13 cellular contexts compared by ENCODE assay signal in genomic region chr1:21926814-21927530, GRCh38. TPM values are rescaled to one million over a fixed set of nuclear protein-coding genes. Genes with fewer than 3 reads are reported as not detected.
DNase-seq lines count a peak whose midpoint lies in the region; ATAC-seq and TF ChIP-seq lines count a peak whose summit lies in the region.
"Had no signal": no experiment of that assay in that cellular context is flagged by ENCODE, and none has a peak within 500 bp of the region (broad histone marks: within the 10 kb centered on the region; RNA-seq: fewer than 3 reads in every experiment).

No MANE protein-coding gene starts in this region.

- peak overlapping the region; percentile 59 for H4K8ac ChIP-seq in mesenchymal stem cell (ENCODE audit: low read length)

- peak overlapping the region in 1 of 2 experiments; percentile 64 for H3K4ac ChIP-seq in mesenchymal stem cell (ENCODE audit: low read depth in 1 of 2, low read length in 2 of 2)

- H3K4me3 Mint-ChIP-seq in stimulated activated effector memory CD8-positive, alpha-beta T cell treated with anti-CD3 and anti-CD28 coated beads, Interleukin-12 subunit alpha, Interleukin-12 subunit beta, amount 100 ng/mL, for 72 hours: no peak overlapping the region
- H3K4me3 Mint-ChIP-seq in activated T-helper 1 cell treated with anti-CD3 and anti-CD28 coated beads, Interleukin-12 subunit alpha, Interleukin-12 subunit beta, Interleukin-2, Interleukin-4 antibody, amounts not matched to agents 30 ng/mL and 10 ng/mL and 1 ng/mL, durations not matched to agents 14 hours and 24 hours and 36 hours: no peak overlapping the region
- H3K4me3 Mint-ChIP-seq: CD4-positive, alpha-beta memory T cell had no signal

- H2AFZ ChIP-seq in mesenchymal stem cell (ENCODE audit: low read depth, low read length): no peak overlapping the region

- H3K9ac ChIP-seq in mesenchymal stem cell (ENCODE audit: low read length): peak overlapping the region; percentile 85

- DNase-seq in ELR (ENCODE audit: low read depth) (peak; percentile 38), coronary artery (ENCODE audit: low spot score) (peak; percentile 90), mesenchymal stem cell (no peak)
- no peak for DNase-seq in stimulated activated effector memory CD8-positive, alpha-beta T cell treated with anti-CD3 and anti-CD28 coated beads, Interleukin-12 subunit alpha, Interleukin-12 subunit beta, amount 100 ng/mL, for 72 hours (ENCODE audit: low spot score in 2 of 2)
- no peak for DNase-seq in stimulated activated CD4-positive, alpha-beta T cell treated with anti-CD3 and anti-CD28 coated beads, Interleukin-4, amount 100 ng/mL, for 1 hour
- DNase-seq in activated T-helper 1 cell treated with anti-CD3 and anti-CD28 coated beads, Interleukin-12 subunit alpha, Interleukin-12 subunit beta, Interleukin-2, Interleukin-4 antibody, amounts not matched to agents 30 ng/mL and 10 ng/mL and 1 ng/mL, durations not matched to agents 14 hours and 24 hours and 36 hours (ENCODE audit: low spot score): no peak
- DNase-seq: activated effector memory CD4-positive, alpha-beta T cell treated with anti-CD3 and anti-CD28 coated beads, Interleukin-2, amount 50 U/mL, for 16 hours; CD4-positive, alpha-beta memory T cell; NCI-H1436 treated with DMSO at 0.1 percent for 48 hours; stimulated activated CD4-positive, alpha-beta T cell treated with anti-CD3 and anti-CD28 coated beads, Interleukin-1b, Interleukin-23, amount 100 ng/mL, for 48 hours had no signal

- no peak for TF ChIP-seq CTCF in coronary artery (IDR thresholded peaks at IDR 0.05)

- H3K14ac ChIP-seq in mesenchymal stem cell (ENCODE audit: low read length in 2 of 2): no peak overlapping the region

- H2AK5ac ChIP-seq in mesenchymal stem cell (ENCODE audit: low read length, severe bottlenecking): peak overlapping the region; percentile 49

- H3K9me3 Mint-ChIP-seq in stimulated activated effector memory CD8-positive, alpha-beta T cell treated with anti-CD3 and anti-CD28 coated beads, Interleukin-12 subunit alpha, Interleukin-12 subunit beta, amount 100 ng/mL, for 72 hours: no peaks in the 10 kb centered on the region
- no peaks in the 10 kb centered on the region for H3K9me3 Mint-ChIP-seq in activated T-helper 1 cell treated with anti-CD3 and anti-CD28 coated beads, Interleukin-12 subunit alpha, Interleukin-12 subunit beta, Interleukin-2, Interleukin-4 antibody, amounts not matched to agents 30 ng/mL and 10 ng/mL and 1 ng/mL, durations not matched to agents 14 hours and 24 hours and 36 hours

- H3K36me3 Mint-ChIP-seq in stimulated activated effector memory CD8-positive, alpha-beta T cell treated with anti-CD3 and anti-CD28 coated beads, Interleukin-12 subunit alpha, Interleukin-12 subunit beta, amount 100 ng/mL, for 72 hours: no peaks in the 10 kb centered on the region
- no peaks in the 10 kb centered on the region for H3K36me3 Mint-ChIP-seq in activated T-helper 1 cell treated with anti-CD3 and anti-CD28 coated beads, Interleukin-12 subunit alpha, Interleukin-12 subunit beta, Interleukin-2, Interleukin-4 antibody, amounts not matched to agents 30 ng/mL and 10 ng/mL and 1 ng/mL, durations not matched to agents 14 hours and 24 hours and 36 hours (ENCODE audit: low read depth)
- H3K36me3 Mint-ChIP-seq: CD4-positive, alpha-beta memory T cell had no signal

- H2BK12ac ChIP-seq in mesenchymal stem cell (ENCODE audit: low read length in 2 of 2): peak overlapping the region in 1 of 2 experiments; percentile 18

- H3K4me1 Mint-ChIP-seq in stimulated activated effector memory CD8-positive, alpha-beta T cell treated with anti-CD3 and anti-CD28 coated beads, Interleukin-12 subunit alpha, Interleukin-12 subunit beta, amount 100 ng/mL, for 72 hours: no peaks in the 10 kb centered on the region
- no peaks in the 10 kb centered on the region for H3K4me1 Mint-ChIP-seq in activated T-helper 1 cell treated with anti-CD3 and anti-CD28 coated beads, Interleukin-12 subunit alpha, Interleukin-12 subunit beta, Interleukin-2, Interleukin-4 antibody, amounts not matched to agents 30 ng/mL and 10 ng/mL and 1 ng/mL, durations not matched to agents 14 hours and 24 hours and 36 hours (ENCODE audit: low read depth)

- peaks cover 70% of the 10 kb centered on the region for H3K4me1 ChIP-seq in mesenchymal stem cell (ENCODE audit: control insufficient read depth, insufficient read depth, low read depth, low read length)

- H3K23ac ChIP-seq in mesenchymal stem cell (ENCODE audit: low read length in 2 of 2): no peak overlapping the region

- peak overlapping the region; percentile 69 for H2BK120ac ChIP-seq in mesenchymal stem cell (ENCODE audit: low read depth, low read length)

- H2BK15ac ChIP-seq in mesenchymal stem cell (ENCODE audit: low read depth, poor library complexity, severe bottlenecking): peak overlapping the region; percentile 60

- 70% methylated on average over 7 of the region's 11 CpGs for WGBS in mesenchymal stem cell

- no peaks in the 10 kb centered on the region for H3K27me3 Mint-ChIP-seq in activated T-helper 1 cell treated with anti-CD3 and anti-CD28 coated beads, Interleukin-12 subunit alpha, Interleukin-12 subunit beta, Interleukin-2, Interleukin-4 antibody, amounts not matched to agents 30 ng/mL and 10 ng/mL and 1 ng/mL, durations not matched to agents 14 hours and 24 hours and 36 hours (ENCODE audit: insufficient read depth)
- H3K27me3 Mint-ChIP-seq: CD4-positive, alpha-beta memory T cell had no signal

- peak; percentile 19 for ATAC-seq in stimulated activated effector memory CD8-positive, alpha-beta T cell treated with anti-CD3 and anti-CD28 coated beads, Interleukin-12 subunit alpha, Interleukin-12 subunit beta, amount 100 ng/mL, for 72 hours
- no peak for ATAC-seq in GM19035 (IDR thresholded peaks at IDR 0.05; ENCODE audit: unreplicated experiment)
- ATAC-seq in GM19452 (IDR thresholded peaks at IDR 0.05; ENCODE audit: unreplicated experiment): no peak

- H3K36me3 ChIP-seq in mesenchymal stem cell (ENCODE audit: control insufficient read depth in 1 of 2, insufficient read depth in 2 of 2, low read depth in 1 of 2, low read length in 2 of 2): peaks cover 5 to 34% of the 10 kb centered on the region in 2 experiments

- H3K9me3 ChIP-seq in mesenchymal stem cell (ENCODE audit: control insufficient read depth, low read length): no peaks in the 10 kb centered on the region

- intact Hi-C loops in activated T-helper 1 cell treated with anti-CD3 and anti-CD28 coated beads, Interleukin-12 subunit alpha, Interleukin-12 subunit beta, Interleukin-2, Interleukin-4 antibody, amounts not matched to agents 30 ng/mL and 10 ng/mL and 1 ng/mL, durations not matched to agents 14 hours and 24 hours and 36 hours (cut with micrococcal nuclease): no loop called here

- H3K27ac Mint-ChIP-seq in stimulated activated effector memory CD8-positive, alpha-beta T cell treated with anti-CD3 and anti-CD28 coated beads, Interleukin-12 subunit alpha, Interleukin-12 subunit beta, amount 100 ng/mL, for 72 hours: no peak overlapping the region
- no peak overlapping the region for H3K27ac Mint-ChIP-seq in activated T-helper 1 cell treated with anti-CD3 and anti-CD28 coated beads, Interleukin-12 subunit alpha, Interleukin-12 subunit beta, Interleukin-2, Interleukin-4 antibody, amounts not matched to agents 30 ng/mL and 10 ng/mL and 1 ng/mL, durations not matched to agents 14 hours and 24 hours and 36 hours
- H3K27ac Mint-ChIP-seq: CD4-positive, alpha-beta memory T cell had no signal

- H3K27me3 ChIP-seq in mesenchymal stem cell (ENCODE audit: control insufficient read depth in 1 of 2, insufficient read depth in 1 of 2, low read length in 2 of 2): no peaks in the 10 kb centered on the region

- H2BK5ac ChIP-seq in mesenchymal stem cell (ENCODE audit: low read depth, low read length, poor library complexity, severe bottlenecking): no peak overlapping the region

- peak overlapping the region; percentile 76 for H4K91ac ChIP-seq in mesenchymal stem cell (ENCODE audit: low read length)

- H3K4me3 ChIP-seq in coronary artery (peak overlapping the region; percentile 58), mesenchymal stem cell (ENCODE audit: insufficient read depth in 1 of 2, low read depth in 1 of 2, low read length in 2 of 2) (peak overlapping the region in 1 of 2 experiments; percentile 37)

- peak overlapping the region in 1 of 2 experiments; percentile 24 for H3K18ac ChIP-seq in mesenchymal stem cell (ENCODE audit: low read depth in 1 of 2, low read length in 2 of 2)

- H3K4me2 ChIP-seq in mesenchymal stem cell (ENCODE audit: low read length, poor library complexity, severe bottlenecking): no peak overlapping the region

- peaks cover 4% of the 10 kb centered on the region for H3K79me1 ChIP-seq in mesenchymal stem cell (replicated peaks; ENCODE audit: low read length, poor library complexity, severe bottlenecking)

- H3K27ac ChIP-seq in coronary artery (peak overlapping the region; percentile 96 to 100), mesenchymal stem cell (ENCODE audit: low read length, poor library complexity, severe bottlenecking) (peak overlapping the region; percentile 37)
- H3K27ac ChIP-seq: VCaP had no signal

RNA-seq across cellular contexts. Expression of gene HSPG2, which starts 10.1 kb away (rescaled TPM):
- 26.3 TPM for polyA plus RNA-seq in mesenchymal stem cell (2013, experiment 1 of 2)
- 21.0 TPM for polyA plus RNA-seq in mesenchymal stem cell (2013, experiment 2 of 2)
- 1.4 and 2.4 TPM in 2 replicates for total RNA-seq in activated T-helper 1 cell treated with anti-CD3 and anti-CD28 coated beads, Interleukin-12 subunit alpha, Interleukin-12 subunit beta, Interleukin-2, Interleukin-4 antibody, amounts not matched to agents 30 ng/mL and 10 ng/mL and 1 ng/mL, durations not matched to agents 14 hours and 24 hours and 36 hours
- polyA plus RNA-seq: CD4-positive, alpha-beta memory T cell had no signal

RNA-seq across cellular contexts. Expression of gene CELA3B, which starts 49.9 kb away (rescaled TPM):
- not detected for polyA plus RNA-seq in mesenchymal stem cell (2013, experiment 1 of 2)
- polyA plus RNA-seq in mesenchymal stem cell (2013, experiment 2 of 2): not detected
- not detected in 2 replicates for total RNA-seq in activated T-helper 1 cell treated with anti-CD3 and anti-CD28 coated beads, Interleukin-12 subunit alpha, Interleukin-12 subunit beta, Interleukin-2, Interleukin-4 antibody, amounts not matched to agents 30 ng/mL and 10 ng/mL and 1 ng/mL, durations not matched to agents 14 hours and 24 hours and 36 hours
- total RNA-seq: CD4-positive, alpha-beta memory T cell had no signal
- polyA plus RNA-seq: CD4-positive, alpha-beta memory T cell had no signal

Comparison
In these comparisons a context has a peak if more than half of its experiments do, and no peak if none do; other contexts are left out.
1. DNase-seq: peak in ELR (single experiment) and coronary artery (single experiment); none in mesenchymal stem cell (single experiment), stimulated activated effector memory CD8-positive, alpha-beta T cell treated with anti-CD3 and anti-CD28 coated beads, Interleukin-12 subunit alpha, Interleukin-12 subunit beta, amount 100 ng/mL, for 72 hours (0 of 2), stimulated activated CD4-positive, alpha-beta T cell treated with anti-CD3 and anti-CD28 coated beads, Interleukin-4, amount 100 ng/mL, for 1 hour (single experiment) and activated T-helper 1 cell treated with anti-CD3 and anti-CD28 coated beads, Interleukin-12 subunit alpha, Interleukin-12 subunit beta, Interleukin-2, Interleukin-4 antibody, amounts not matched to agents 30 ng/mL and 10 ng/mL and 1 ng/mL, durations not matched to agents 14 hours and 24 hours and 36 hours (single experiment).